ENCODE assay signal across 12 cellular contexts in genomic region chr11:130872961-130873360, GRCh38. TPM values are rescaled to one million over a fixed set of nuclear protein-coding genes. Genes with fewer than 3 reads are reported as not detected.
A peak's percentile ranks its signal among the peaks of the same experiment; 100 is the strongest.
DNase-seq lines count a peak whose midpoint lies in the region; ATAC-seq and TF ChIP-seq lines count a peak whose summit lies in the region.
"Had no signal": no experiment of that assay in that cellular context is flagged by ENCODE, and none has a peak within 500 bp of the region (broad histone marks: within the 10 kb centered on the region; RNA-seq: fewer than 3 reads in every experiment).

No MANE protein-coding gene starts in this region.

- no peaks in the 10 kb centered on the region for H3K4me1 Mint-ChIP-seq in activated T-helper 17 cell treated with anti-CD3 and anti-CD28 coated beads, Interleukin-2, amount 50 U/mL, for 72 hours

- H3K4me3 ChIP-seq in fibroblast of pulmonary artery (replicated peaks; ENCODE audit: low read depth, low read length) (no peak overlapping the region), gastrocnemius medialis (no peak overlapping the region)
- H3K4me3 ChIP-seq: thyroid gland had no signal

- TF ChIP-seq CTCF in fibroblast of pulmonary artery (IDR thresholded peaks at IDR 0.05; ENCODE audit: low read length, missing control alignments) (no peak), gastrocnemius medialis (IDR thresholded peaks at IDR 0.05 in 4 of 5, conservative IDR thresholded peaks at IDR 0.05 in 1 of 5) (no peak)

- DNase-seq in AG20443 (ENCODE audit: low spot score): peak; percentile 64
- peak; percentile 59 for DNase-seq in fibroblast of pulmonary artery (ENCODE audit: low read depth)
- DNase-seq in gastrocnemius medialis: peak in 1 of 2 donors; percentile 44
- no peak for DNase-seq in NCI-H446 treated with DMSO at 0.1 percent for 48 hours (lab: John Stamatoyannopoulos, UW)
- DNase-seq in DMS53 (lab: John Stamatoyannopoulos, UW): no peak
- no peak for DNase-seq in NCI-H226
- DNase-seq in stimulated activated naive CD8-positive, alpha-beta T cell treated with anti-CD3 and anti-CD28 coated beads, Interleukin-15, Interleukin-2, amounts not matched to agents 100 U/mL and 50 U/mL, for 24 hours: no peak
- DNase-seq: NCI-H1436, thyroid gland had no signal

- H3K27ac ChIP-seq in gastrocnemius medialis: peak overlapping the region; percentile 78 to 82 (median 78)
- H3K27ac ChIP-seq: C4-2B, thyroid gland had no signal

- no peak for TF ChIP-seq POLR2A in gastrocnemius medialis (IDR thresholded peaks at IDR 0.05)

- H3K36me3 Mint-ChIP-seq in activated T-helper 17 cell treated with anti-CD3 and anti-CD28 coated beads, Interleukin-2, amount 50 U/mL, for 72 hours (ENCODE audit: low read depth): peaks cover 84% of the 10 kb centered on the region

- no peaks in the 10 kb centered on the region for H3K9me3 Mint-ChIP-seq in activated T-helper 17 cell treated with anti-CD3 and anti-CD28 coated beads, Interleukin-2, amount 50 U/mL, for 72 hours
- H3K9me3 Mint-ChIP-seq: neural crest cell had no signal

- peaks cover 35 to 39% of the 10 kb centered on the region in 2 donors for H3K4me1 ChIP-seq in gastrocnemius medialis
- H3K4me1 ChIP-seq: thyroid gland had no signal

- peaks cover 0 to 27% of the 10 kb centered on the region in 2 donors for H3K36me3 ChIP-seq in gastrocnemius medialis

- no peaks in the 10 kb centered on the region for H3K9me3 ChIP-seq in gastrocnemius medialis
- H3K9me3 ChIP-seq: thyroid gland had no signal

- H3K27me3 ChIP-seq in gastrocnemius medialis: no peaks in the 10 kb centered on the region
- H3K27me3 ChIP-seq: thyroid gland had no signal

- ATAC-seq in activated T-helper 17 cell treated with anti-CD3 and anti-CD28 coated beads, Interleukin-2, amount 50 U/mL, for 72 hours (replicated peaks): peak; percentile 76
- peak; percentile 73 to 77 for ATAC-seq in gastrocnemius medialis
- ATAC-seq in stimulated activated naive CD8-positive, alpha-beta T cell treated with anti-CD3 and anti-CD28 coated beads, Interleukin-15, Interleukin-2, amounts not matched to agents 100 U/mL and 50 U/mL, for 24 hours: no peak

- H3K27ac Mint-ChIP-seq in activated T-helper 17 cell treated with anti-CD3 and anti-CD28 coated beads, Interleukin-2, amount 50 U/mL, for 72 hours: peak overlapping the region; percentile 34

- intact Hi-C loops in gastrocnemius medialis (cut with DNase I; ENCODE audit: low total_unique reads): no loop called here

- in situ Hi-C loops in gastrocnemius medialis (cut with MboI; ENCODE audit: low sequenced_read_pairs in 4 of 4): loop anchor here in 1 of 4 donors (25.0 kb wide), 1 partner anchor 661 kb away; no protein-coding TSS in a partner anchor

- no peak overlapping the region for H3K4me3 Mint-ChIP-seq in activated T-helper 17 cell treated with anti-CD3 and anti-CD28 coated beads, Interleukin-2, amount 50 U/mL, for 72 hours
- H3K4me3 Mint-ChIP-seq: neural crest cell had no signal

- H3K27me3 Mint-ChIP-seq in activated T-helper 17 cell treated with anti-CD3 and anti-CD28 coated beads, Interleukin-2, amount 50 U/mL, for 72 hours: no peaks in the 10 kb centered on the region

RNA-seq across cellular contexts. Expression of gene SNX19, which starts 43.3 kb away (rescaled TPM):
- total RNA-seq in activated T-helper 17 cell treated with anti-CD3 and anti-CD28 coated beads, Interleukin-2, amount 50 U/mL, for 72 hours: 10 to 100 TPM; 16.4 to 33.8 TPM
- total RNA-seq in gastrocnemius medialis: 10 to 100 TPM; 37.9 to 88.2 (median 72.0) TPM

Comparison
In these comparisons a context has a peak if more than half of its experiments do, and no peak if none do; other contexts are left out.
1. DNase-seq: peak in AG20443 (single experiment) and fibroblast of pulmonary artery (single experiment); none in NCI-H446 treated with DMSO at 0.1 percent for 48 hours (single experiment), DMS53 (single experiment), NCI-H226 (single experiment) and stimulated activated naive CD8-positive, alpha-beta T cell treated with anti-CD3 and anti-CD28 coated beads, Interleukin-15, Interleukin-2, amounts not matched to agents 100 U/mL and 50 U/mL, for 24 hours (single experiment).